In the genomic region with DNA sequence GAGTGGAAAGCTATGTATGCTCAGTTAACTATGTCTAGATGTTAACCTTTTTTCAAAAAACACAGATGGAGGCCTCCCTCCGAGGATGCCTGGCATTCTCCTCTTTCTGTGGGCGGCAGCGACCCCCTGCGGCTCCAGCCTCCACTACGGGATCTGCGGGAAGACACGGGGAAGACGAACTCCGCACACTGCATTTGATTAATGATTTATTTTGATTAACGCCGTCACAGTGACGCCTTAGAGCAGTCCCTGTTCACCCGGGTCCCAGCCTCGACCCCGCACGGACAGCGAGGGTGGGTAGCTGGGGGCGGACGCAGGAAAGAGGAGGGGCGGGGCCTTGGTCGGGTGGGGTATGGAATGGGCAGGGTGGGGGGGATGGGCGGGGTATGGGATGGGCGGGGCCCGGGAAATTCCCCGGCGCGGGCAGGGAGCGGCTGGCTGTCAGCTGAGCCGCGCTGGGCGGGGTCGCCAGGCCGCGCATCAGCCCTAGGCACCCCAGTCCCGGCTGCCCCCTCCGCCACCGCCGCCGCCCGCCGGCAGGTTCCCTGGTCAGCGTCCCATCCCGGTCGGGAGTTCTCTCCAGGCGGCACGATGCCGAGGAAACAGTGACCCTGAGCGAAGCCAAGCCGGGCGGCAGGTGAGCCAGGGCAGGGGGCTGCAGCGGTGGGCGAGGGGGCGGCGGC, we compare ENCODE assay signal across 1 cellular context.
TF ChIP-seq lines count a peak whose summit lies in the region.

A gene (plus strand): TSS at position 498 of the 683 bp plus-strand sequence. CDS start 8,960 bp downstream, outside the sequence.

TF ChIP-seq in HEK293, 187 proteins besides CTCF, POLR2A, EP300 and RAD21 (continued from another document and continues in another):
- TF ChIP-seq, protein P1, sequence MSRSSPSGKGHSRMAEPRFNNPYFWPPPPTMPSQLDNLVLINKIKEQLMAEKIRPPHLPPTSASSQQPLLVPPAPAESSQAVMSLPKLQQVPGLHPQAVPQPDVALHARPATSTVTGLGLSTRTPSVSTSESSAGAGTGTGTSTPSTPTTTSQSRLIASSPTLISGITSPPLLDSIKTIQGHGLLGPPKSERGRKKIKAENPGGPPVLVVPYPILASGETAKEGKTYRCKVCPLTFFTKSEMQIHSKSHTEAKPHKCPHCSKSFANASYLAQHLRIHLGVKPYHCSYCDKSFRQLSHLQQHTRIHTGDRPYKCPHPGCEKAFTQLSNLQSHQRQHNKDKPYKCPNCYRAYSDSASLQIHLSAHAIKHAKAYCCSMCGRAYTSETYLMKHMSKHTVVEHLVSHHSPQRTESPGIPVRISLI (tag by site-specific recombination; IDR thresholded peaks at IDR 0.05), result peak; percentile 39; the same call in 1 of the 2 replicates
- no peak for TF ChIP-seq ZNF768 (tag by site-specific recombination; IDR thresholded peaks at IDR 0.05)
- TF ChIP-seq ZNF416 (tag by site-specific recombination; IDR thresholded peaks at IDR 0.05), result no peak
- TF ChIP-seq KLF10 (tag by site-specific recombination; IDR thresholded peaks at IDR 0.05), result 0 out of 2 replicates have a peak, but pooled peaks have one; percentile 65
- no peak; the same call in 1 of the 2 replicates for TF ChIP-seq WT1 (tag by site-specific recombination; IDR thresholded peaks at IDR 0.05)
- TF ChIP-seq, protein P2, sequence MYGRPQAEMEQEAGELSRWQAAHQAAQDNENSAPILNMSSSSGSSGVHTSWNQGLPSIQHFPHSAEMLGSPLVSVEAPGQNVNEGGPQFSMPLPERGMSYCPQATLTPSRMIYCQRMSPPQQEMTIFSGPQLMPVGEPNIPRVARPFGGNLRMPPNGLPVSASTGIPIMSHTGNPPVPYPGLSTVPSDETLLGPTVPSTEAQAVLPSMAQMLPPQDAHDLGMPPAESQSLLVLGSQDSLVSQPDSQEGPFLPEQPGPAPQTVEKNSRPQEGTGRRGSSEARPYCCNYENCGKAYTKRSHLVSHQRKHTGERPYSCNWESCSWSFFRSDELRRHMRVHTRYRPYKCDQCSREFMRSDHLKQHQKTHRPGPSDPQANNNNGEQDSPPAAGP (tag by site-specific recombination; IDR thresholded peaks at IDR 0.05), result peak; percentile 47; the same call in 1 of the 2 replicates
- TF ChIP-seq, protein P3, sequence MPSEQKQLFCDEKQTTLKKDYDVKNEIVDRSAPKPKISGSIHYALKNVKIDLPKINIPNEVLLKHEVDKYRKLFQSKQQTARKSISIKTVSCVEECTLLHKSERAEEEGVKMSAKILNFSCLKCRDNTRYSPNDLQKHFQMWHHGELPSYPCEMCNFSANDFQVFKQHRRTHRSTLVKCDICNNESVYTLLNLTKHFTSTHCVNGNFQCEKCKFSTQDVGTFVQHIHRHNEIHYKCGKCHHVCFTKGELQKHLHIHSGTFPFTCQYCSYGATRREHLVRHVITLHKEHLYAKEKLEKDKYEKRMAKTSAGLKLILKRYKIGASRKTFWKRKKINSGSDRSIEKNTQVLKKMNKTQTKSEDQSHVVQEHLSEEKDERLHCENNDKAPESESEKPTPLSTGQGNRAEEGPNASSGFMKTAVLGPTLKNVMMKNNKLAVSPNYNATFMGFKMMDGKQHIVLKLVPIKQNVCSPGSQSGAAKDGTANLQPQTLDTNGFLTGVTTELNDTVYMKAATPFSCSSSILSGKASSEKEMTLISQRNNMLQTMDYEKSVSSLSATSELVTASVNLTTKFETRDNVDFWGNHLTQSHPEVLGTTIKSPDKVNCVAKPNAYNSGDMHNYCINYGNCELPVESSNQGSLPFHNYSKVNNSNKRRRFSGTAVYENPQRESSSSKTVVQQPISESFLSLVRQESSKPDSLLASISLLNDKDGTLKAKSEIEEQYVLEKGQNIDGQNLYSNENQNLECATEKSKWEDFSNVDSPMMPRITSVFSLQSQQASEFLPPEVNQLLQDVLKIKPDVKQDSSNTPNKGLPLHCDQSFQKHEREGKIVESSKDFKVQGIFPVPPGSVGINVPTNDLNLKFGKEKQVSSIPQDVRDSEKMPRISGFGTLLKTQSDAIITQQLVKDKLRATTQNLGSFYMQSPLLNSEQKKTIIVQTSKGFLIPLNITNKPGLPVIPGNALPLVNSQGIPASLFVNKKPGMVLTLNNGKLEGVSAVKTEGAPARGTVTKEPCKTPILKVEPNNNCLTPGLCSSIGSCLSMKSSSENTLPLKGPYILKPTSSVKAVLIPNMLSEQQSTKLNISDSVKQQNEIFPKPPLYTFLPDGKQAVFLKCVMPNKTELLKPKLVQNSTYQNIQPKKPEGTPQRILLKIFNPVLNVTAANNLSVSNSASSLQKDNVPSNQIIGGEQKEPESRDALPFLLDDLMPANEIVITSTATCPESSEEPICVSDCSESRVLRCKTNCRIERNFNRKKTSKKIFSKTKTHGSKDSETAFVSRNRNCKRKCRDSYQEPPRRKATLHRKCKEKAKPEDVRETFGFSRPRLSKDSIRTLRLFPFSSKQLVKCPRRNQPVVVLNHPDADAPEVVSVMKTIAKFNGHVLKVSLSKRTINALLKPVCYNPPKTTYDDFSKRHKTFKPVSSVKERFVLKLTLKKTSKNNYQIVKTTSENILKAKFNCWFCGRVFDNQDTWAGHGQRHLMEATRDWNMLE (tag by site-specific recombination; conservative IDR thresholded peaks at IDR 0.05; ENCODE audit: low read depth), result no peak
- TF ChIP-seq ZNF274 (IDR thresholded peaks at IDR 0.05; ENCODE audit: low read length), result no peak
- no peak for TF ChIP-seq ZNF274 (tag by site-specific recombination; IDR thresholded peaks at IDR 0.05; ENCODE audit: borderline replicate concordance)
- TF ChIP-seq ZNF311 (tag by site-specific recombination; IDR thresholded peaks at IDR 0.05; ENCODE audit: borderline replicate concordance), result no peak
- peak; percentile 66; the same call in 1 of the 2 replicates for TF ChIP-seq ZBTB48 (tag by site-specific recombination; IDR thresholded peaks at IDR 0.05)
- no peak for TF ChIP-seq REPIN1 (tag by site-specific recombination; IDR thresholded peaks at IDR 0.05; ENCODE audit: low read depth)
- TF ChIP-seq, protein P4, sequence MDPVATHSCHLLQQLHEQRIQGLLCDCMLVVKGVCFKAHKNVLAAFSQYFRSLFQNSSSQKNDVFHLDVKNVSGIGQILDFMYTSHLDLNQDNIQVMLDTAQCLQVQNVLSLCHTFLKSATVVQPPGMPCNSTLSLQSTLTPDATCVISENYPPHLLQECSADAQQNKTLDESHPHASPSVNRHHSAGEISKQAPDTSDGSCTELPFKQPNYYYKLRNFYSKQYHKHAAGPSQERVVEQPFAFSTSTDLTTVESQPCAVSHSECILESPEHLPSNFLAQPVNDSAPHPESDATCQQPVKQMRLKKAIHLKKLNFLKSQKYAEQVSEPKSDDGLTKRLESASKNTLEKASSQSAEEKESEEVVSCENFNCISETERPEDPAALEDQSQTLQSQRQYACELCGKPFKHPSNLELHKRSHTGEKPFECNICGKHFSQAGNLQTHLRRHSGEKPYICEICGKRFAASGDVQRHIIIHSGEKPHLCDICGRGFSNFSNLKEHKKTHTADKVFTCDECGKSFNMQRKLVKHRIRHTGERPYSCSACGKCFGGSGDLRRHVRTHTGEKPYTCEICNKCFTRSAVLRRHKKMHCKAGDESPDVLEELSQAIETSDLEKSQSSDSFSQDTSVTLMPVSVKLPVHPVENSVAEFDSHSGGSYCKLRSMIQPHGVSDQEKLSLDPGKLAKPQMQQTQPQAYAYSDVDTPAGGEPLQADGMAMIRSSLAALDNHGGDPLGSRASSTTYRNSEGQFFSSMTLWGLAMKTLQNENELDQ (tag by site-specific recombination; IDR thresholded peaks at IDR 0.05; ENCODE audit: low read depth), result no peak
- TF ChIP-seq ZNF792 (tag by site-specific recombination; IDR thresholded peaks at IDR 0.05), result no peak
- peak; percentile 63 for TF ChIP-seq EGR2 (tag by site-specific recombination; IDR thresholded peaks at IDR 0.05; ENCODE audit: low read depth)
- TF ChIP-seq ZFP69B (tag by site-specific recombination; IDR thresholded peaks at IDR 0.05), result no peak
- no peak for TF ChIP-seq ZNF112 (tag by site-specific recombination; IDR thresholded peaks at IDR 0.05)
- TF ChIP-seq ZNF571 (tag by site-specific recombination; IDR thresholded peaks at IDR 0.05), result no peak
- no peak for TF ChIP-seq ZNF48 (tag by site-specific recombination; IDR thresholded peaks at IDR 0.05)
- no peak for TF ChIP-seq ZNF114 (tag by site-specific recombination; IDR thresholded peaks at IDR 0.05)
- TF ChIP-seq SETDB1 (IDR thresholded peaks at IDR 0.05; ENCODE audit: insufficient read length, low read length), result no peak
- TF ChIP-seq ZNF791 (tag by site-specific recombination; IDR thresholded peaks at IDR 0.05), result no peak
- no peak for TF ChIP-seq ZFP37 (tag by site-specific recombination; IDR thresholded peaks at IDR 0.05)
- no peak for TF ChIP-seq ZNF350 (tag by site-specific recombination; IDR thresholded peaks at IDR 0.05)
- no peak for TF ChIP-seq ZNF549 (tag by site-specific recombination; IDR thresholded peaks at IDR 0.05)
- TF ChIP-seq, protein P5, sequence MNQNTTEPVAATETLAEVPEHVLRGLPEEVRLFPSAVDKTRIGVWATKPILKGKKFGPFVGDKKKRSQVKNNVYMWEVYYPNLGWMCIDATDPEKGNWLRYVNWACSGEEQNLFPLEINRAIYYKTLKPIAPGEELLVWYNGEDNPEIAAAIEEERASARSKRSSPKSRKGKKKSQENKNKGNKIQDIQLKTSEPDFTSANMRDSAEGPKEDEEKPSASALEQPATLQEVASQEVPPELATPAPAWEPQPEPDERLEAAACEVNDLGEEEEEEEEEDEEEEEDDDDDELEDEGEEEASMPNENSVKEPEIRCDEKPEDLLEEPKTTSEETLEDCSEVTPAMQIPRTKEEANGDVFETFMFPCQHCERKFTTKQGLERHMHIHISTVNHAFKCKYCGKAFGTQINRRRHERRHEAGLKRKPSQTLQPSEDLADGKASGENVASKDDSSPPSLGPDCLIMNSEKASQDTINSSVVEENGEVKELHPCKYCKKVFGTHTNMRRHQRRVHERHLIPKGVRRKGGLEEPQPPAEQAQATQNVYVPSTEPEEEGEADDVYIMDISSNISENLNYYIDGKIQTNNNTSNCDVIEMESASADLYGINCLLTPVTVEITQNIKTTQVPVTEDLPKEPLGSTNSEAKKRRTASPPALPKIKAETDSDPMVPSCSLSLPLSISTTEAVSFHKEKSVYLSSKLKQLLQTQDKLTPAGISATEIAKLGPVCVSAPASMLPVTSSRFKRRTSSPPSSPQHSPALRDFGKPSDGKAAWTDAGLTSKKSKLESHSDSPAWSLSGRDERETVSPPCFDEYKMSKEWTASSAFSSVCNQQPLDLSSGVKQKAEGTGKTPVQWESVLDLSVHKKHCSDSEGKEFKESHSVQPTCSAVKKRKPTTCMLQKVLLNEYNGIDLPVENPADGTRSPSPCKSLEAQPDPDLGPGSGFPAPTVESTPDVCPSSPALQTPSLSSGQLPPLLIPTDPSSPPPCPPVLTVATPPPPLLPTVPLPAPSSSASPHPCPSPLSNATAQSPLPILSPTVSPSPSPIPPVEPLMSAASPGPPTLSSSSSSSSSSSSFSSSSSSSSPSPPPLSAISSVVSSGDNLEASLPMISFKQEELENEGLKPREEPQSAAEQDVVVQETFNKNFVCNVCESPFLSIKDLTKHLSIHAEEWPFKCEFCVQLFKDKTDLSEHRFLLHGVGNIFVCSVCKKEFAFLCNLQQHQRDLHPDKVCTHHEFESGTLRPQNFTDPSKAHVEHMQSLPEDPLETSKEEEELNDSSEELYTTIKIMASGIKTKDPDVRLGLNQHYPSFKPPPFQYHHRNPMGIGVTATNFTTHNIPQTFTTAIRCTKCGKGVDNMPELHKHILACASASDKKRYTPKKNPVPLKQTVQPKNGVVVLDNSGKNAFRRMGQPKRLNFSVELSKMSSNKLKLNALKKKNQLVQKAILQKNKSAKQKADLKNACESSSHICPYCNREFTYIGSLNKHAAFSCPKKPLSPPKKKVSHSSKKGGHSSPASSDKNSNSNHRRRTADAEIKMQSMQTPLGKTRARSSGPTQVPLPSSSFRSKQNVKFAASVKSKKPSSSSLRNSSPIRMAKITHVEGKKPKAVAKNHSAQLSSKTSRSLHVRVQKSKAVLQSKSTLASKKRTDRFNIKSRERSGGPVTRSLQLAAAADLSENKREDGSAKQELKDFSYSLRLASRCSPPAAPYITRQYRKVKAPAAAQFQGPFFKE (tag by site-specific recombination; IDR thresholded peaks at IDR 0.05; ENCODE audit: borderline replicate concordance), result no peak
- TF ChIP-seq ZNF121 (tag by site-specific recombination; IDR thresholded peaks at IDR 0.05), result no peak
- no peak for TF ChIP-seq ZNF514 (tag by site-specific recombination; IDR thresholded peaks at IDR 0.05)
- TF ChIP-seq ZNF354C (tag by site-specific recombination; IDR thresholded peaks at IDR 0.05; ENCODE audit: borderline replicate concordance, low read depth), result no peak
- TF ChIP-seq ZBTB8A (tag by site-specific recombination; IDR thresholded peaks at IDR 0.05), result peak; percentile 71
- TF ChIP-seq SP7 (tag by site-specific recombination; IDR thresholded peaks at IDR 0.05), result no peak
- no peak for TF ChIP-seq ZNF132 (tag by site-specific recombination; IDR thresholded peaks at IDR 0.05; ENCODE audit: borderline replicate concordance)
- TF ChIP-seq ZNF76 (tag by site-specific recombination; IDR thresholded peaks at IDR 0.05; ENCODE audit: borderline replicate concordance, low read depth), result peak; percentile 86
- TF ChIP-seq, protein P6, sequence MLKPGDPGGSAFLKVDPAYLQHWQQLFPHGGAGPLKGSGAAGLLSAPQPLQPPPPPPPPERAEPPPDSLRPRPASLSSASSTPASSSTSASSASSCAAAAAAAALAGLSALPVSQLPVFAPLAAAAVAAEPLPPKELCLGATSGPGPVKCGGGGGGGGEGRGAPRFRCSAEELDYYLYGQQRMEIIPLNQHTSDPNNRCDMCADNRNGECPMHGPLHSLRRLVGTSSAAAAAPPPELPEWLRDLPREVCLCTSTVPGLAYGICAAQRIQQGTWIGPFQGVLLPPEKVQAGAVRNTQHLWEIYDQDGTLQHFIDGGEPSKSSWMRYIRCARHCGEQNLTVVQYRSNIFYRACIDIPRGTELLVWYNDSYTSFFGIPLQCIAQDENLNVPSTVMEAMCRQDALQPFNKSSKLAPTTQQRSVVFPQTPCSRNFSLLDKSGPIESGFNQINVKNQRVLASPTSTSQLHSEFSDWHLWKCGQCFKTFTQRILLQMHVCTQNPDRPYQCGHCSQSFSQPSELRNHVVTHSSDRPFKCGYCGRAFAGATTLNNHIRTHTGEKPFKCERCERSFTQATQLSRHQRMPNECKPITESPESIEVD (tag by site-specific recombination; IDR thresholded peaks at IDR 0.05), result no peak
- TF ChIP-seq MZF1 (tag by site-specific recombination; IDR thresholded peaks at IDR 0.05; ENCODE audit: borderline replicate concordance), result no peak
- TF ChIP-seq ZXDB (tag by site-specific recombination; IDR thresholded peaks at IDR 0.05), result 0 out of 2 replicates have a peak, but pooled peaks have one; percentile 10
- TF ChIP-seq, protein P7, sequence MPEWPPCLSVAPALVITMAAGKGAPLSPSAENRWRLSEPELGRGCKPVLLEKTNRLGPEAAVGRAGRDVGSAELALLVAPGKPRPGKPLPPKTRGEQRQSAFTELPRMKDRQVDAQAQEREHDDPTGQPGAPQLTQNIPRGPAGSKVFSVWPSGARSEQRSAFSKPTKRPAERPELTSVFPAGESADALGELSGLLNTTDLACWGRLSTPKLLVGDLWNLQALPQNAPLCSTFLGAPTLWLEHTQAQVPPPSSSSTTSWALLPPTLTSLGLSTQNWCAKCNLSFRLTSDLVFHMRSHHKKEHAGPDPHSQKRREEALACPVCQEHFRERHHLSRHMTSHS (tag by site-specific recombination; IDR thresholded peaks at IDR 0.05), result no peak
- no peak for TF ChIP-seq ZNF221 (tag by site-specific recombination; IDR thresholded peaks at IDR 0.05; ENCODE audit: borderline replicate concordance)
- TF ChIP-seq ZNF664 (tag by site-specific recombination; IDR thresholded peaks at IDR 0.05), result no peak
- TF ChIP-seq ZNF394 (tag by site-specific recombination; IDR thresholded peaks at IDR 0.05; ENCODE audit: borderline replicate concordance), result 0 out of 2 replicates have a peak, but pooled peaks have one; percentile 11
- TF ChIP-seq GFI1B (tag by site-specific recombination; IDR thresholded peaks at IDR 0.05), result no peak
